ENCODE assay signal across 25 cellular contexts in the genomic region with DNA sequence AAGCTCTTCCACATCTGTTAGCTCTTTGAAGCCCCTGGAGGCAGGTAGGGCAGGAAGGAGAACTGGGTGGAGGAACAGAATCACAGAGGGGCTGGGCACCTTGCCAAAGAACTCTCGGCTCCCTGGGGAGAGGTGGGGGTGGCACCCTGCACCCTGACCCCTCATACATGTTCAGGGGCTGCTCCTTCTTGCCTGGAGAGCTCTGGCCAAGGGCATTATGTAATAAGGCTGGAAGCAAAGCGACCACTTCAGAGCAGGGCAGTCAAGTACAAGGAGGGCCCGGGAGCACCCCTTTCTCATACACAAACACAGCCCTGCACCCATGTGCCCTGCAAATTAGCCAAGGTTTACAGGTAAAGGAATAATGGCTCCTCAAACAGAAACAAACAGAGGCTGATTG.
"Had no signal": no experiment of that assay in that cellular context is flagged by ENCODE, and none has a peak within 500 bp of the region (broad histone marks: within the 10 kb centered on the region; RNA-seq: fewer than 3 reads in every experiment).

No MANE protein-coding gene starts in this region.

- H3K9me3 ChIP-seq: ovary, right lobe of liver, thoracic aorta, thyroid gland, uterus had no signal

- H2AFZ ChIP-seq: parathyroid adenoma had no signal

- H3K4me3 ChIP-seq: ovary, psoas muscle, right lobe of liver, sigmoid colon, stomach, thoracic aorta, thyroid gland, tibial nerve, upper lobe of left lung, uterus had no signal

- DNase-seq: naive thymus-derived CD8-positive, alpha-beta T cell; nephron progenitor cell; occipital lobe; ovary; posterior cingulate gyrus; psoas muscle; right cardiac atrium; right lobe of liver; sigmoid colon; small intestine; stimulated activated CD4-positive, alpha-beta T cell treated with anti-CD3 and anti-CD28 coated beads, Interleukin-15, amount 100 ng/mL, for 24 hours; stimulated activated CD4-positive, alpha-beta T cell treated with anti-CD3 and anti-CD28 coated beads, Interleukin-2, amount 100 ng/mL, for 24 hours; stimulated activated CD4-positive, alpha-beta T cell treated with anti-CD3 and anti-CD28 coated beads, Interleukin-2, amount 100 ng/mL, for 48 hours; stimulated activated CD4-positive, alpha-beta T cell treated with anti-CD3 and anti-CD28 coated beads, Interleukin-4, amount 100 ng/mL, for 24 hours; stimulated activated naive B cell treated with anti-CD40 and anti-IgM and Interleukin-4, amounts not matched to agents 10 μg/mL and 1 μg/mL and 100 μg/mL, for 72 hours; stimulated activated naive CD4-positive, alpha-beta T cell treated with Interleukin-2 at 50 U/mL for 16 hours; stomach; trophoblast cell; upper lobe of left lung; uterus had no signal

- H3K4me1 ChIP-seq: parathyroid adenoma, psoas muscle, right lobe of liver, sigmoid colon, stomach, thyroid gland, tibial nerve, uterus had no signal

- H3K36me3 ChIP-seq: ovary, right lobe of liver, sigmoid colon, stomach, thoracic aorta, thyroid gland, tibial nerve, upper lobe of left lung, uterus had no signal

- H3K27ac ChIP-seq: ovary, parathyroid adenoma, psoas muscle, right lobe of liver, sigmoid colon, stomach, thoracic aorta, thyroid gland, tibial nerve, upper lobe of left lung, uterus had no signal

- H3K27me3 ChIP-seq: ovary, right lobe of liver, sigmoid colon, stomach, thyroid gland, tibial nerve, upper lobe of left lung, uterus had no signal

- ATAC-seq: naive thymus-derived CD8-positive, alpha-beta T cell; natural killer cell treated with Interleukin-12 subunit alpha and Interleukin-12 subunit beta and Interleukin-15 and Interleukin-18, amount 100 ng/mL, for 72 hours; psoas muscle; right cardiac atrium; stimulated activated naive B cell treated with anti-CD40 and anti-IgM and Interleukin-4, amounts not matched to agents 10 μg/mL and 1 μg/mL and 100 μg/mL, for 72 hours had no signal

- H3K9ac ChIP-seq: parathyroid adenoma had no signal
